ENCODE assay signal across 11 cellular contexts in genomic region chr12:27246774-27247173, GRCh38. TPM values are rescaled to one million over a fixed set of nuclear protein-coding genes. Genes with fewer than 3 reads are reported as not detected.
DNase-seq lines count a peak whose midpoint lies in the region; ATAC-seq, FAIRE-seq and TF ChIP-seq lines count a peak whose summit lies in the region.
"Had no signal": no experiment of that assay in that cellular context is flagged by ENCODE, and none has a peak within 500 bp of the region (broad histone marks: within the 10 kb centered on the region; RNA-seq: fewer than 3 reads in every experiment).

No MANE protein-coding gene starts in this region.

- no peak for ATAC-seq in HepG2
- no peak for ATAC-seq in right lobe of liver
- no peak for ATAC-seq in aorta (ENCODE audit: low FRiP score)
- ATAC-seq in HG03025 (IDR thresholded peaks at IDR 0.05; ENCODE audit: low FRiP score, unreplicated experiment) = no peak
- no peak for ATAC-seq in HG02973 (IDR thresholded peaks at IDR 0.05; ENCODE audit: unreplicated experiment)

- WGBS in HepG2 (ENCODE audit: low lambda C conversion rate) = 96% methylated on average over 5 of the region's 5 CpGs
- WGBS in right lobe of liver (ENCODE audit: insufficient coverage, low coverage, low lambda C conversion rate, missing lambda C conversion rate) = 96% methylated on average over 5 of the region's 5 CpGs
- 2 to 4% methylated on average over 5 of the region's 5 CpGs for WGBS in aorta, 2 donors

- no peaks in the 10 kb centered on the region for H4K20me1 ChIP-seq in HepG2 (ENCODE audit: insufficient read depth, low read length)

- peaks cover 20% of the 10 kb centered on the region for H3K79me2 ChIP-seq in HepG2 (ENCODE audit: insufficient read depth, low read length)

- no peak overlapping the region for H2AFZ ChIP-seq in HepG2 (ENCODE audit: low read length)

- H3K27ac ChIP-seq in HepG2 (ENCODE audit: extremely low read length, insufficient read depth, low read length) (no peak overlapping the region), right lobe of liver (no peak overlapping the region), aorta (ENCODE audit: low read depth in 1 of 2, low read length in 2 of 2) (no peak overlapping the region)

- no TSS peak for BruUV-seq in HepG2 (replicated peaks; lab: Mats Ljungman, UMichigan)

- CTCF ChIA-PET in HepG2 (lab: Yijun Ruan, JAX; ENCODE audit: low intra/inter-chr PET ratio, low total read pairs) = no interaction called here

- intact Hi-C loops in HepG2 (cut with micrococcal nuclease; ENCODE audit: unreplicated experiment) (no loop called here), right lobe of liver (cut with DNase I) (no loop called here), aorta (cut with DNase I) (loop anchor here in 1 of 2 donors (5.0 kb wide), 1 partner anchor 104 kb away; no protein-coding TSS in a partner anchor)

- TF ChIP-seq RAD21 in HepG2 (CRISPR knock-in tag; IDR thresholded peaks at IDR 0.05) = no peak

- TF ChIP-seq CTCF in HepG2 (CRISPR knock-in tag; IDR thresholded peaks at IDR 0.05) (no peak), right lobe of liver (IDR thresholded peaks at IDR 0.05) (no peak), astrocyte of the cerebellum (IDR thresholded peaks at IDR 0.05; ENCODE audit: low read depth, low read length, missing control alignments) (no peak)

- TF ChIP-seq POLR2A in HepG2 (IDR thresholded peaks at IDR 0.05; ENCODE audit: insufficient read depth in 1 of 2, low read depth in 2 of 2, low read length in 2 of 2) (no peak), right lobe of liver (IDR thresholded peaks at IDR 0.05) (no peak)

- H3K36me3 ChIP-seq in HepG2 (replicated peaks in 1 of 2; ENCODE audit: control insufficient read depth in 1 of 2, insufficient read depth in 2 of 2, low read length in 2 of 2) (no peaks in the 10 kb centered on the region), right lobe of liver (no peaks in the 10 kb centered on the region), aorta (ENCODE audit: control insufficient read depth in 1 of 2, insufficient read depth in 2 of 2, low read length in 1 of 2) (no peaks in the 10 kb centered on the region)

- H3K9me3 ChIP-seq in HepG2 (ENCODE audit: low read length) (no peaks in the 10 kb centered on the region), right lobe of liver (no peaks in the 10 kb centered on the region), aorta (ENCODE audit: control insufficient read depth, low read length) (no peaks in the 10 kb centered on the region)

- no peak for DNase-seq in HepG2 (ENCODE audit: low spot score)
- DNase-seq in right lobe of liver = no peak
- DNase-seq in astrocyte of the cerebellum (ENCODE audit: low read depth) = no peak
- peak; percentile 13 for DNase-seq in midbrain (lab: John Stamatoyannopoulos, UW)
- no peak for DNase-seq in aorta
- DNase-seq in GM03348 (ENCODE audit: low spot score) = no peak
- DNase-seq: activated effector memory CD4-positive, alpha-beta T cell treated with anti-CD3 and anti-CD28 coated beads, Interleukin-2, amount 50 U/mL, for 16 hours; C1 segment of cervical spinal cord had no signal

- H3K27me3 ChIP-seq in HepG2 (ENCODE audit: control insufficient read depth in 1 of 2, insufficient read depth in 2 of 2, low read length in 2 of 2) (no peaks in the 10 kb centered on the region; a peak in 1 of 5 replicates), right lobe of liver (no peaks in the 10 kb centered on the region), aorta (ENCODE audit: control insufficient read depth in 1 of 2, insufficient read depth in 2 of 2, low read length in 1 of 2) (no peaks in the 10 kb centered on the region)

- FAIRE-seq in HepG2 (lab: Jason Lieb, UNC) = no peak
- FAIRE-seq: endometrium had no signal

- 0 out of 2 replicates have a peak overlapping the region, but pooled peaks have one; percentile 16 for H3K4me2 ChIP-seq in HepG2 (ENCODE audit: low read depth, low read length)

- TF ChIP-seq EP300 in HepG2 (IDR thresholded peaks at IDR 0.05; ENCODE audit: low read depth in 2 of 2, low read length in 2 of 2) = no peak
- TF ChIP-seq EP300 in HepG2 (CRISPR knock-in tag; IDR thresholded peaks at IDR 0.05; ENCODE audit: borderline replicate concordance) = no peak

- in situ Hi-C loops in HepG2 (cut with HindIII; ENCODE audit: extremely low pct_ligation_motif_present, low pct_unique_long_range_greater_than_20kb) (no loop called here), astrocyte of the cerebellum (cut with HindIII; ENCODE audit: low sequenced_read_pairs) (no loop called here)

- POLR2A ChIA-PET in HepG2 (lab: Yijun Ruan, JAX) = no interaction called here

- H3K4me1 ChIP-seq in HepG2 (ENCODE audit: insufficient read depth, low read length) = peaks cover 32% of the 10 kb centered on the region
- H3K4me1 ChIP-seq in right lobe of liver = peaks cover 0 to 15% (median 7%) of the 10 kb centered on the region in 4 donors
- peaks cover 0 to 8% of the 10 kb centered on the region in 2 donors for H3K4me1 ChIP-seq in aorta (ENCODE audit: control insufficient read depth in 1 of 2, insufficient read depth in 2 of 2, low read length in 2 of 2)

- H3K4me3 ChIP-seq in HepG2 (replicated peaks in 1 of 3; ENCODE audit: insufficient read depth in 1 of 3, low read depth in 2 of 3, low read length in 3 of 3) (no peak overlapping the region), right lobe of liver (no peak overlapping the region), astrocyte of the cerebellum (ENCODE audit: low read depth, low read length) (peak overlapping the region; percentile 10), aorta (ENCODE audit: low read length in 2 of 2) (peak overlapping the region; percentile 36 to 79)

- no peak overlapping the region for H3K9ac ChIP-seq in HepG2 (ENCODE audit: insufficient read depth, low read depth, low read length)

TF ChIP-seq in HepG2, 621 proteins besides CTCF, POLR2A, EP300 and RAD21:
- TF ChIP-seq NFKBIZ (CRISPR knock-in tag; IDR thresholded peaks at IDR 0.05) (no peak), CREM (IDR thresholded peaks at IDR 0.05) (no peak), CREM (CRISPR knock-in tag; IDR thresholded peaks at IDR 0.05) (no peak), HOXA9 (CRISPR knock-in tag; IDR thresholded peaks at IDR 0.05; ENCODE audit: borderline replicate concordance) (no peak), ZFYVE20 (CRISPR knock-in tag; IDR thresholded peaks at IDR 0.05; ENCODE audit: borderline replicate concordance, low read depth) (no peak), HOXA7 (CRISPR knock-in tag; IDR thresholded peaks at IDR 0.05) (no peak), JUND (CRISPR knock-in tag; IDR thresholded peaks at IDR 0.05) (no peak), FOXK2 (IDR thresholded peaks at IDR 0.05) (no peak), SMAD3 (CRISPR knock-in tag; IDR thresholded peaks at IDR 0.05) (no peak), TRAFD1 (CRISPR knock-in tag; IDR thresholded peaks at IDR 0.05; ENCODE audit: borderline replicate concordance) (no peak), ZBTB42 (CRISPR knock-in tag; IDR thresholded peaks at IDR 0.05) (no peak), GZF1 (CRISPR knock-in tag; IDR thresholded peaks at IDR 0.05) (no peak), SRSF9 (IDR thresholded peaks at IDR 0.05; ENCODE audit: borderline replicate concordance, insufficient read depth, low read depth, low read length, poor library complexity, severe bottlenecking) (no peak), ZNF501 (CRISPR knock-in tag; IDR thresholded peaks at IDR 0.05) (no peak), KLF15 (CRISPR knock-in tag; IDR thresholded peaks at IDR 0.05; ENCODE audit: borderline replicate concordance) (no peak)

RNA-seq across cellular contexts. Expression of gene STK38L, which starts 2.7 kb away (rescaled TPM):
- 26.4 and 50.0 TPM in 2 replicates for total RNA-seq in HepG2 (2016; rRNA removed; fragmentation: Illumina TruSeq; extraction: Trizol)
- total RNA-seq in HepG2 (2016; cell fraction: cytosol; rRNA removed; fragmentation: Illumina TruSeq; extraction: Trizol; ENCODE audit: low read depth) = 3.3 and 3.9 TPM in 2 replicates
- 28.4 and 50.0 TPM in 2 replicates for total RNA-seq in HepG2 (2016; cell fraction: insoluble cytoplasmic fraction; rRNA removed; fragmentation: Illumina TruSeq; extraction: Trizol)
- total RNA-seq in HepG2 (2016; cell fraction: membrane; rRNA removed; fragmentation: Illumina TruSeq; extraction: Trizol) = 9.2 and 9.5 TPM in 2 replicates
- 16.6 and 22.0 TPM in 2 replicates for total RNA-seq in HepG2 (2016; cell fraction: nucleus; rRNA removed; fragmentation: Illumina TruSeq; extraction: Trizol)
- polyA plus RNA-seq in HepG2 (2011; rRNA removed) = 5.6 and 6.1 TPM in 2 replicates
- 1.7 and 2.9 TPM in 2 replicates for polyA plus RNA-seq in HepG2 (2011; cell fraction: cytosol; rRNA removed)
- polyA plus RNA-seq in HepG2 (2011; cell fraction: nucleus; rRNA removed) = 4.0 and 6.4 TPM in 2 replicates
- 9.9 and 10.9 TPM in 2 replicates for polyA plus RNA-seq in HepG2 (2012)
- polyA plus RNA-seq in HepG2 (2016; cell fraction: cytosol; fragmentation: Illumina TruSeq; extraction: Trizol; ENCODE audit: low read depth) = 1.5 and 2.2 TPM in 2 replicates
- 24.1 and 27.8 TPM in 2 replicates for polyA plus RNA-seq in HepG2 (2016; cell fraction: insoluble cytoplasmic fraction; fragmentation: Illumina TruSeq; extraction: Trizol; ENCODE audit: low read depth)
- 4.4 and 5.5 TPM in 2 replicates for polyA plus RNA-seq in HepG2 (2016; cell fraction: membrane; fragmentation: Illumina TruSeq; extraction: Trizol; ENCODE audit: low read depth)
- 16.5 and 18.5 TPM in 2 replicates for polyA plus RNA-seq in HepG2 (2016; cell fraction: nucleus; fragmentation: Illumina TruSeq; extraction: Trizol; ENCODE audit: insufficient read depth, low read depth)
- polyA minus RNA-seq in HepG2 (2011; rRNA and poly(A)+ RNA removed; ENCODE audit: low replicate concordance) = 2.7 and 5.1 TPM in 2 replicates
- 6.2 and 11.1 TPM in 2 replicates for polyA minus RNA-seq in HepG2 (2011; cell fraction: cytosol; rRNA and poly(A)+ RNA removed)
- 17.9 and 20.6 TPM in 2 replicates for polyA minus RNA-seq in HepG2 (2011; cell fraction: nucleus; rRNA and poly(A)+ RNA removed)
- 10 to 100 TPM in 1 of 6 experiments, 1 to 10 TPM in 5; 6.0 to 18.1 (median 7.3) TPM for total RNA-seq in right lobe of liver
- total RNA-seq in aorta = 100 to 1,000 TPM; 218 to 414 TPM
- polyA plus RNA-seq in aorta = 10 to 100 TPM; 54.6 to 94.4 TPM

Comparison
In these comparisons a context has a peak if more than half of its experiments do, and no peak if none do; other contexts are left out.
1. H3K4me3 ChIP-seq: peak in astrocyte of the cerebellum (single experiment) and aorta (2 of 2); none in HepG2 (0 of 3) and right lobe of liver (0 of 3).
2. RNA of gene STK38L, which starts 2.7 kb away (total RNA-seq): 218 to 414 TPM in aorta; 3.3 to 50.0 TPM in HepG2 and 6.0 to 18.1 TPM in right lobe of liver; every median in the first group is over 4 times any median in the second.